8 cellular contexts compared by ENCODE assay signal in the genomic region with DNA sequence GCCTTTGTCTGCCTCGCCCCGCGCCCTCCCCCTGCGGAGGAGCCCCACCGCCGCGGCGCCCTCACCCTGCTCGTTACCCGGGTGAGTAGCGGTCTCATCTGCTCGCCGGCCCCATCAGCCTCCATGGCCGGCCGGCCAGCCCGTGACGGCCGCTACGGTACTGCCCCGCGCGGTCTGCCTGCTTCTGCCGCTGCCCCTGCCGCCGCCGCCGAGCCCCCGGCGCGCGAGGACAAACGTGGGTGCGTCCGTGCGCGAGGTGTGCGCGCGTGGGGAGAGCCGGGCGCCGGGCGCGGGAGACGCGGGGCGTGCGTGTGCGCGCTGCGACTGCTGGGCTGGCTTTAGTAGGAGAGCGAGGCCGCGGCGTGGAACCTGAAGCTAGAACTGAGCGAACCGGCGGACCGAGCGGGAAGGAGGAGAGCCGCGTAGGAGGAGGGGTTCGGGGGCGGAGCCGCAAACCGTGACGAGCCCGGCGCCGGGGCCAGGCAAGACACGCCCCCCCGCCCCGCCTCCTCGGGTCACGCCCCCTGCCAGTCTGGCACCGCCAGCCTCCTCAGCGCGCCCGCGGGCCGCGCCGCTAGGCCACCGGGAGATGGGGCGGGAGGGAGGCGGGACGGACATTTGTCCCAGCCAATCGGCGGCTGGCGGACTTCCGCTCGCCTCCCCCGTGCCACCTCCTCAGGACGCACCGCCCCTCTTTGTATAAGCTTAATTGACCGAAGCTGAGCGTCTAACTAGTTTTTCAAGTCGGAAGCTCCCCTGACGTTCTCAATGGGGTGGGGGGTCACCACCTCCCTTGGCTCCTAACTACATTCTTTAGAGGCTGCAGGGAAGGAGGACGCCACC. TPM values are rescaled to one million over a fixed set of nuclear protein-coding genes. Genes with fewer than 3 reads are reported as not detected.
DNase-seq lines count a peak whose midpoint lies in the region; ATAC-seq and TF ChIP-seq lines count a peak whose summit lies in the region.

A gene (minus strand): TSS at position 383 of the 843 bp plus-strand sequence. CDS start 258 bp downstream, at position 125.

- CTCF ChIA-PET in CD8-positive, alpha-beta T cell (lab: Charles Lee), result interaction anchor here (2.2 kb wide), 1 partner anchor 17 kb away, joined by 10 read pairs; no protein-coding TSS in a partner anchor

- no peaks in the 10 kb centered on the region for H3K36me3 ChIP-seq in CD8-positive, alpha-beta T cell (ENCODE audit: insufficient read depth, low read length)

- H3K4me1 Mint-ChIP-seq in CD8-positive, alpha-beta T cell (ENCODE audit: low read depth), result peaks cover 42% of the 10 kb centered on the region

- H3K4me3 ChIP-seq in CD8-positive, alpha-beta T cell (ENCODE audit: low read depth, low read length), result peak within 1 kb of the TSS; percentile 69

- no peaks in the 10 kb centered on the region for H3K9me3 Mint-ChIP-seq in CD8-positive, alpha-beta T cell

- H3K27me3 ChIP-seq in CD8-positive, alpha-beta T cell (ENCODE audit: insufficient read depth, low read length), result no peaks in the 10 kb centered on the region

- peak within 1 kb of the TSS; percentile 100 for H3K4me3 Mint-ChIP-seq in CD8-positive, alpha-beta T cell

- H3K9me3 ChIP-seq in CD8-positive, alpha-beta T cell (ENCODE audit: low read length), result no peaks in the 10 kb centered on the region

- POLR2A ChIA-PET in CD8-positive, alpha-beta T cell (lab: Charles Lee), result interaction anchor here (0.6 to 1.7 kb wide), 11 partner anchors 12 to 866 kb away, joined by 3 to 11 read pairs (median 4); a partner anchor contains a TSS

- ATAC-seq in CD8-positive, alpha-beta T cell, result peak; percentile 89
- peak; percentile 96 for ATAC-seq in GM19467 (IDR thresholded peaks at IDR 0.05; ENCODE audit: unreplicated experiment)

- H3K27ac ChIP-seq in CD8-positive, alpha-beta T cell (ENCODE audit: low read depth, low read length), result peak within 1 kb of the TSS; percentile 75

- peaks cover 9% of the 10 kb centered on the region for H3K36me3 Mint-ChIP-seq in CD8-positive, alpha-beta T cell

- no peaks in the 10 kb centered on the region for H3K27me3 Mint-ChIP-seq in CD8-positive, alpha-beta T cell (ENCODE audit: low read depth)

- H3K27ac Mint-ChIP-seq in CD8-positive, alpha-beta T cell, result peak within 1 kb of the TSS; percentile 97

- intact Hi-C loops in CD8-positive, alpha-beta T cell (cut with DNase I, micrococcal nuclease), result loop anchor here (1.0 to 10.0 kb wide), 14 partner anchors 17 to 1817 kb away; a partner anchor contains a TSS

- TF ChIP-seq CTCF in CD8-positive, alpha-beta T cell (IDR thresholded peaks at IDR 0.05), result no peak

- DNase-seq in CD8-positive, alpha-beta T cell, result peak; percentile 96 to 100 (median 99)
- DNase-seq in HS-27A (ENCODE audit: low read depth), result peak; percentile 86
- peak; percentile 84 for DNase-seq in NK-92 (lab: John Stamatoyannopoulos, UW; ENCODE audit: unreplicated experiment)
- DNase-seq in activated CD8-positive, alpha-beta memory T cell treated with anti-CD3 and anti-CD28 coated beads for 24 hours, result peak; percentile 99
- peak; percentile 96 for DNase-seq in effector CD8-positive, alpha-beta T cell (lab: John Stamatoyannopoulos, UW)
- peak; percentile 98 for DNase-seq in medulla oblongata (ENCODE audit: extremely low spot score)
- DNase-seq in stimulated activated CD8-positive, alpha-beta memory T cell treated with anti-CD3 and anti-CD28 coated beads, Interleukin-12 subunit alpha, Interleukin-12 subunit beta, amount 100 ng/mL, for 1 hour (ENCODE audit: low read depth), result peak; percentile 98

- H3K4me1 ChIP-seq in CD8-positive, alpha-beta T cell (ENCODE audit: insufficient read depth, low read length), result peaks cover 33% of the 10 kb centered on the region

RNA-seq across cellular contexts. Expression of the gene that starts here (rescaled TPM):
- total RNA-seq in CD8-positive, alpha-beta T cell, result 10 to 100 TPM; 19.4 to 19.6 TPM

Comparison
In these comparisons a context has a peak if more than half of its experiments do, and no peak if none do; other contexts are left out.
1. Peak in every context shown above with its lines: DNase-seq, ATAC-seq, H3K4me3 ChIP-seq and H3K27ac ChIP-seq.